Comparison of ENCODE assay signal across 27 cellular contexts in genomic region chr3:171454026-171454425, GRCh38. TPM values are rescaled to one million over a fixed set of nuclear protein-coding genes. Genes with fewer than 3 reads are reported as not detected.
DNase-seq lines count a peak whose midpoint lies in the region; FAIRE-seq and TF ChIP-seq lines count a peak whose summit lies in the region.
"Had no signal": no experiment of that assay in that cellular context is flagged by ENCODE, and none has a peak within 500 bp of the region (broad histone marks: within the 10 kb centered on the region; RNA-seq: fewer than 3 reads in every experiment).

No MANE protein-coding gene starts in this region.

- intact Hi-C loops in spleen (cut with DNase I; ENCODE audit: low total_unique reads) (no loop called here), colonic mucosa (cut with DNase I) (no loop called here)

- H3K36me3 ChIP-seq in HUES48 (ENCODE audit: control insufficient read depth, insufficient read depth, low read length) (no peaks in the 10 kb centered on the region), H1 (ENCODE audit: control insufficient read depth in 2 of 4, insufficient read depth in 4 of 4, low read length in 3 of 4) (no peaks in the 10 kb centered on the region), mesendoderm (ENCODE audit: control insufficient read depth, insufficient read depth, low read length) (no peaks in the 10 kb centered on the region), smooth muscle cell (ENCODE audit: low read depth) (no peaks in the 10 kb centered on the region), spleen (no peaks in the 10 kb centered on the region), colonic mucosa (no peaks in the 10 kb centered on the region)
- H3K36me3 ChIP-seq: BLaER1, cardiac muscle cell, heart left ventricle, ovary, thyroid gland, vagina had no signal

- no peak overlapping the region for H2BK5ac ChIP-seq in H1 (ENCODE audit: low read depth, low read length)
- H2BK5ac ChIP-seq in mesendoderm (ENCODE audit: low read length) = no peak overlapping the region

- no peak overlapping the region for H3K4me3 ChIP-seq in HUES48 (ENCODE audit: low read depth, low read length)
- H3K4me3 ChIP-seq in H1 (ENCODE audit: extremely low read depth in 1 of 4, insufficient read depth in 2 of 4, low read depth in 3 of 4, low read length in 4 of 4) = no peak overlapping the region
- H3K4me3 ChIP-seq in mesendoderm (ENCODE audit: low read length) = no peak overlapping the region
- H3K4me3 ChIP-seq in smooth muscle cell = no peak overlapping the region
- H3K4me3 ChIP-seq in spleen = no peak overlapping the region
- no peak overlapping the region for H3K4me3 ChIP-seq in colonic mucosa
- H3K4me3 ChIP-seq: BLaER1, cardiac muscle cell, coronary artery, heart left ventricle, ovary, thyroid gland, vagina had no signal

- H4K8ac ChIP-seq in H1 (ENCODE audit: extremely low read depth, insufficient read depth, low read length) (no peak overlapping the region; the same call in 1 of the 2 replicates), mesendoderm (ENCODE audit: low read depth, low read length) (no peak overlapping the region)

- no peak for TF ChIP-seq EP300 in H1 (IDR thresholded peaks at IDR 0.05; ENCODE audit: borderline replicate concordance in 1 of 2, low read depth in 2 of 2, low read length in 2 of 2)

- H3F3A ChIP-seq in smooth muscle cell (ENCODE audit: low read depth) = peaks cover 13% of the 10 kb centered on the region

- no peak overlapping the region for H2BK20ac ChIP-seq in H1 (ENCODE audit: low read length)

- H4K5ac ChIP-seq in H1 (ENCODE audit: insufficient read length, low read depth, low read length) (no peak overlapping the region), mesendoderm (ENCODE audit: low read length) (no peak overlapping the region)

- H3K27ac ChIP-seq in HUES48 (ENCODE audit: low read depth, low read length) (peak overlapping the region; percentile 70), H1 (ENCODE audit: low read depth, low read length) (no peak overlapping the region), mesendoderm (ENCODE audit: low read depth, low read length) (no peak overlapping the region), smooth muscle cell (ENCODE audit: low read depth) (peak overlapping the region; percentile 7), spleen (no peak overlapping the region), colonic mucosa (no peak overlapping the region)
- H3K27ac ChIP-seq: BLaER1, coronary artery, ovary, RWPE1, thyroid gland, vagina had no signal

- peaks cover 6 to 83% of the 10 kb centered on the region in 2 experiments for H3K79me2 ChIP-seq in H1 (ENCODE audit: control insufficient read depth in 1 of 2, insufficient read depth in 2 of 2, low read length in 2 of 2)
- H3K79me2 ChIP-seq in mesendoderm (ENCODE audit: control insufficient read depth, insufficient read depth, low read length) = peaks cover 30% of the 10 kb centered on the region
- peaks cover 64% of the 10 kb centered on the region for H3K79me2 ChIP-seq in smooth muscle cell (ENCODE audit: low read depth)

- H3K27me3 ChIP-seq in HUES48 (ENCODE audit: control insufficient read depth, insufficient read depth, low read length) (peaks cover 9% of the 10 kb centered on the region), H1 (replicated peaks in 1 of 4; ENCODE audit: control insufficient read depth in 3 of 4, extremely low read depth in 1 of 4, insufficient read depth in 3 of 4, low read length in 3 of 4) (no peaks in the 10 kb centered on the region), mesendoderm (ENCODE audit: insufficient read depth, low read length, poor library complexity) (no peaks in the 10 kb centered on the region), smooth muscle cell (ENCODE audit: low read depth) (no peaks in the 10 kb centered on the region), spleen (replicated peaks in 1 of 7) (peaks cover 0 to 11% (median 0%) of the 10 kb centered on the region in 7 donors), colonic mucosa (no peaks in the 10 kb centered on the region)
- H3K27me3 ChIP-seq: cardiac muscle cell, ovary, thyroid gland, vagina had no signal

- H3K4me1 ChIP-seq in HUES48 (ENCODE audit: control insufficient read depth, insufficient read depth, low read length) (peaks cover 45% of the 10 kb centered on the region), H1 (replicated peaks in 1 of 4; ENCODE audit: control insufficient read depth in 3 of 4, insufficient read depth in 4 of 4, low read length in 3 of 4) (peaks cover 8 to 29% (median 18%) of the 10 kb centered on the region in 4 experiments; a peak in 5 of 7 replicates), mesendoderm (ENCODE audit: control insufficient read depth, low read depth, low read length) (peaks cover 4% of the 10 kb centered on the region), smooth muscle cell (ENCODE audit: low read depth) (no peaks in the 10 kb centered on the region), spleen (peaks cover 4 to 33% (median 22%) of the 10 kb centered on the region in 6 donors), colonic mucosa (no peaks in the 10 kb centered on the region)

- no peak overlapping the region for H3K9ac ChIP-seq in HUES48 (ENCODE audit: low read depth, low read length)
- H3K9ac ChIP-seq in H1 (replicated peaks in 1 of 4; ENCODE audit: extremely low read depth in 1 of 4, low read depth in 3 of 4, low read length in 3 of 4) = no peak overlapping the region
- no peak overlapping the region for H3K9ac ChIP-seq in mesendoderm (ENCODE audit: low read length)
- no peak overlapping the region for H3K9ac ChIP-seq in smooth muscle cell (ENCODE audit: low read depth)
- no peak overlapping the region for H3K9ac ChIP-seq in colonic mucosa (ENCODE audit: low read depth in 2 of 2, low read length in 2 of 2)
- H3K9ac ChIP-seq: BLaER1 had no signal

- H2BK12ac ChIP-seq in H1 (ENCODE audit: low read depth, low read length) = 0 out of 2 replicates have a peak overlapping the region, but pooled peaks have one; percentile 40

- CTCF ChIA-PET in H1 (lab: Charles Lee; ENCODE audit: partially characterized antibody) = interaction anchor here (0.7 to 1.6 kb wide), 25 partner anchors 11 to 294 kb away, joined by 3 to 11 read pairs (median 4); no protein-coding TSS in a partner anchor

- H3K56ac ChIP-seq in H1 (replicated peaks; ENCODE audit: insufficient read length, low read depth, low read length) = no peak overlapping the region
- no peak overlapping the region for H3K56ac ChIP-seq in mesendoderm (ENCODE audit: low read length)

- H3K4ac ChIP-seq in H1 (replicated peaks; ENCODE audit: insufficient read length, low read depth, low read length) = no peak overlapping the region
- no peak overlapping the region for H3K4ac ChIP-seq in mesendoderm (ENCODE audit: low read depth, low read length)

- H3K18ac ChIP-seq in H1 (ENCODE audit: extremely low read depth, low read length) = no peak overlapping the region
- peak overlapping the region; percentile 39 for H3K18ac ChIP-seq in mesendoderm (ENCODE audit: low read length)

- no peak overlapping the region for H2AFZ ChIP-seq in H1 (ENCODE audit: low read length)
- no peak overlapping the region for H2AFZ ChIP-seq in smooth muscle cell (ENCODE audit: low read depth)

- TF ChIP-seq POLR2A in H1 (IDR thresholded peaks at IDR 0.05; ENCODE audit: control extremely low read depth in 1 of 2, low read depth in 2 of 2, low read length in 2 of 2) = no peak
- no peak for TF ChIP-seq POLR2A in spleen (IDR thresholded peaks at IDR 0.05)

- H3K23ac ChIP-seq in H1 (ENCODE audit: insufficient read length) = no peak overlapping the region
- H3K23ac ChIP-seq in mesendoderm (ENCODE audit: low read length) = no peak overlapping the region

- 90% methylated on average over 8 of the region's 8 CpGs; no CpG with 5 or more reads in 1 of the 2 experiments for WGBS in H1 (ENCODE audit: extremely low coverage in 1 of 2, insufficient coverage in 1 of 2, insufficient read length in 1 of 2, insufficient replicate concordance in 2 of 2, low coverage in 1 of 2, low lambda C conversion rate in 2 of 2, missing lambda C conversion rate in 1 of 2), 2 experiments
- WGBS in mesendoderm (ENCODE audit: extremely low coverage, insufficient coverage, low lambda C conversion rate) = no CpG with 5 or more reads among the region's 8 CpGs
- 87% methylated on average over 8 of the region's 8 CpGs for WGBS in smooth muscle cell (ENCODE audit: low lambda C conversion rate)
- 94 to 96% (median 96%) methylated on average over 8 of the region's 8 CpGs for WGBS in spleen, 5 donors

- FAIRE-seq in H1 (lab: Jason Lieb, UNC) = no peak
- FAIRE-seq: astrocyte, GM12891 had no signal

- H2BK120ac ChIP-seq in H1 (replicated peaks; ENCODE audit: low read depth, low read length) = peak overlapping the region; percentile 26
- H2BK120ac ChIP-seq in mesendoderm (ENCODE audit: low read depth, low read length) = no peak overlapping the region

- in situ Hi-C loops in KBM-7 (cut with MboI; ENCODE audit: low pct_unique_long_range_greater_than_20kb, low sequenced_read_pairs) = loop anchor here (25.0 kb wide), 1 partner anchor 267 kb away; no protein-coding TSS in a partner anchor

- no peak overlapping the region for H4K91ac ChIP-seq in H1 (replicated peaks; ENCODE audit: insufficient read length, low read length)

- peaks cover 2% of the 10 kb centered on the region in 2 experiments for H4K20me1 ChIP-seq in H1 (replicated peaks in 1 of 2; ENCODE audit: control insufficient read depth in 1 of 2, insufficient read depth in 2 of 2, low read length in 2 of 2)
- peaks cover 57% of the 10 kb centered on the region for H4K20me1 ChIP-seq in smooth muscle cell (ENCODE audit: low read depth)
- H4K20me1 ChIP-seq: BLaER1 had no signal

- H3K4me2 ChIP-seq in H1 (ENCODE audit: insufficient read depth in 1 of 2, low read depth in 2 of 2, low read length in 2 of 2) (peak overlapping the region in 1 of 2 experiments; percentile 33; a peak in 1 of 4 replicates), mesendoderm (ENCODE audit: low read length) (no peak overlapping the region), smooth muscle cell (no peak overlapping the region)
- H3K4me2 ChIP-seq: BLaER1 had no signal

- no peak overlapping the region for H2BK15ac ChIP-seq in H1 (ENCODE audit: low read length)
- no peak overlapping the region for H2BK15ac ChIP-seq in mesendoderm (replicated peaks; ENCODE audit: low read depth)

- TF ChIP-seq CTCF in H1 (IDR thresholded peaks at IDR 0.05; ENCODE audit: control extremely low read depth in 1 of 3, insufficient read depth in 1 of 3, low read depth in 1 of 3, low read length in 3 of 3) (no peak), smooth muscle cell (IDR thresholded peaks at IDR 0.05; ENCODE audit: borderline replicate concordance, insufficient read depth, poor library complexity, severe bottlenecking) (no peak), spleen (IDR thresholded peaks at IDR 0.05 in 8 of 11, conservative IDR thresholded peaks at IDR 0.05 in 3 of 11) (no peak), colonic mucosa (IDR thresholded peaks at IDR 0.05) (no peak)

- TF ChIP-seq RAD21 in H1 (IDR thresholded peaks at IDR 0.05 in 1 of 2, conservative IDR thresholded peaks at IDR 0.05 in 1 of 2; ENCODE audit: low read depth in 2 of 2, low read length in 2 of 2) = no peak

- POLR2A ChIA-PET in H1 (lab: Charles Lee; ENCODE audit: partially characterized antibody) = interaction anchor here (1.1 kb wide), 1 partner anchor 10 kb away, joined by 3 read pairs; no protein-coding TSS in a partner anchor

- no peak overlapping the region for H3K14ac ChIP-seq in H1 (ENCODE audit: insufficient read length)

- H3K79me1 ChIP-seq in H1 (ENCODE audit: low read depth, low read length) (no peaks in the 10 kb centered on the region), mesendoderm (ENCODE audit: low read length) (peaks cover 4% of the 10 kb centered on the region)

- DNase-seq in H1 (ENCODE audit: low read depth in 1 of 2, low spot score in 2 of 2) = no peak
- no peak for DNase-seq in mesendoderm
- no peak for DNase-seq in smooth muscle cell (lab: John Stamatoyannopoulos, UW; ENCODE audit: unreplicated experiment)
- no peak for DNase-seq in spleen
- DNase-seq in KBM-7 = no peak
- DNase-seq in colonic mucosa = no peak
- DNase-seq: activated CD4-positive, alpha-beta T cell treated with anti-CD3 and anti-CD28 coated beads, Interleukin-2, amount 10 ng/mL, durations not matched to agents 7 days and 5 days; activated naive CD8-positive, alpha-beta T cell treated with anti-CD3 and anti-CD28 coated beads, Interleukin-2, amount 50 U/mL, for 24 hours; activated T-cell treated with anti-CD3 and anti-CD28 coated beads, Interleukin-2, amount 50 U/mL, for 4 hours; HCEC 1CT; heart left ventricle; MV-4-11; NCI-H1694; NCI-H446 treated with DMSO at 0.1 percent for 48 hours; ovary; right cardiac atrium; stimulated activated CD4-positive, alpha-beta T cell treated with anti-CD3 and anti-CD28 coated beads, Interleukin-12 subunit alpha, Interleukin-12 subunit beta, amount 100 ng/mL, for 4 hours; stimulated activated CD4-positive, alpha-beta T cell treated with anti-CD3 and anti-CD28 coated beads, Interleukin-4, amount 100 ng/mL, for 1 hour; thyroid gland had no signal

- H3K9me3 ChIP-seq in HUES48 (ENCODE audit: control insufficient read depth, insufficient read depth, low read length) (no peaks in the 10 kb centered on the region), H1 (ENCODE audit: insufficient read depth in 2 of 2, low read depth in 1 of 2, low read length in 1 of 2) (no peaks in the 10 kb centered on the region), smooth muscle cell (replicated peaks; ENCODE audit: low read depth) (no peaks in the 10 kb centered on the region), spleen (no peaks in the 10 kb centered on the region), colonic mucosa (no peaks in the 10 kb centered on the region)
- H3K9me3 ChIP-seq: BLaER1, heart left ventricle, ovary, thyroid gland, vagina had no signal

- peaks cover 9% of the 10 kb centered on the region for H3K23me2 ChIP-seq in H1 (ENCODE audit: low read depth, low read length)

- H2AK5ac ChIP-seq in H1 (ENCODE audit: low read depth, low read length) (no peak overlapping the region), mesendoderm (ENCODE audit: low read length) (no peak overlapping the region)

RNA-seq across cellular contexts. Expression of gene TNIK, which starts 6.2 kb away (rescaled TPM):
- total RNA-seq in H1 (2021; fragmentation: NEBNext Ultra II Directional; extraction: Animal tissue kit (Norgen Biotek cat#: 25700)) = 42.0 and 46.8 TPM in 2 replicates
- polyA plus RNA-seq in H1 (2011; rRNA removed) (7.4 and 8.0 TPM in 2 replicates), smooth muscle cell (10.1 and 10.4 TPM in 2 replicates), spleen (1 to 10 TPM in 2 of 3 donors, under 1 TPM in 1; 0.85 to 2.0 (median 1.6) TPM)
- 10.7 TPM for polyA plus RNA-seq in H1 (2011; cell fraction: cytosol; rRNA removed)
- polyA plus RNA-seq in H1 (2011; cell fraction: nucleus; rRNA removed) = 18.1 TPM
- 16.8 to 23.1 TPM (median 21.9 TPM) in 4 replicates for polyA plus RNA-seq in H1 (2012, experiment 1 of 2)
- polyA plus RNA-seq in H1 (2012, experiment 2 of 2) = 3.9 TPM
- 29.1 TPM for polyA plus RNA-seq in H1 (2013, experiment 1 of 2)
- polyA plus RNA-seq in H1 (2013, experiment 2 of 2) = 27.4 TPM
- polyA minus RNA-seq in H1 (2011; rRNA and poly(A)+ RNA removed) = 19.4 and 27.7 TPM in 2 replicates
- polyA minus RNA-seq in H1 (2011; cell fraction: cytosol; rRNA and poly(A)+ RNA removed) = 15.3 TPM
- polyA minus RNA-seq in H1 (2011; cell fraction: nucleus; rRNA and poly(A)+ RNA removed) = 39.4 TPM
- polyA plus RNA-seq in mesendoderm (2013, experiment 1 of 2) = 32.3 TPM
- 33.3 TPM for polyA plus RNA-seq in mesendoderm (2013, experiment 2 of 2)
- total RNA-seq in smooth muscle cell (12.5 and 20.0 TPM in 2 replicates), spleen (10 to 100 TPM in 6 of 7 donors, 1 to 10 TPM in 1; 9.0 to 34.5 (median 19.4) TPM), colonic mucosa (10 to 100 TPM; 19.9 to 30.9 TPM)

Comparison
In these comparisons a context has a peak if more than half of its experiments do, and no peak if none do; other contexts are left out.
1. H3K27ac ChIP-seq: peak in HUES48 (single experiment) and smooth muscle cell (single experiment); none in H1 (single experiment), mesendoderm (single experiment), spleen (0 of 8) and colonic mucosa (single experiment).